ENCODE assay signal across 2 cellular contexts in the genomic region with DNA sequence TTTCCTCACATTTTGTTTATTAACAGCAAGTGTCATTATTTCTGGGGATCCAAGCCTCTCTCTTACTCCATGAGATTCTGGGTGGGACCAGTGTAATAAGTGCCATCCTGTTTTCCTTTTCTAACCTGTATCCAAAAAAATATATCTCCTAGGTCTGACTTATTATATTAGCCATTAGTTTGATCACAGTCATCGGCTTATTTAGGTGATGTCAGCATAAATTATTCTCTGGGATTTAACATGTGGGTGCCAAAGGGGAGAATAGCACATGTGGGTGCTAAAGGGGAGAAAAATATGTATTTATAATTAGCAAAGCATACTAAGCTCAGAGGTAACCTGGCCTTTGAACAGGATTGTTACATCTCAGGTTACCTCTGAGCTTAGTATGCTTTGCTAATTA.
TF ChIP-seq lines count a peak whose summit lies in the region.

No MANE protein-coding gene starts in this region.

TF ChIP-seq in IMR-90, 13 proteins besides CTCF, POLR2A, EP300 and RAD21:
- TF ChIP-seq RFX5 (IDR thresholded peaks at IDR 0.05; ENCODE audit: low read depth, low read length) = no peak
- no peak for TF ChIP-seq NFE2L2 (IDR thresholded peaks at IDR 0.05; ENCODE audit: low read depth, low read length)
- no peak for TF ChIP-seq MAZ (IDR thresholded peaks at IDR 0.05; ENCODE audit: borderline replicate concordance, low read depth, low read length)
- no peak for TF ChIP-seq FOS (IDR thresholded peaks at IDR 0.05; ENCODE audit: low read depth, low read length)
- TF ChIP-seq MAFK (IDR thresholded peaks at IDR 0.05; ENCODE audit: low read depth, low read length) = peak; percentile 77
- TF ChIP-seq RCOR1 (IDR thresholded peaks at IDR 0.05; ENCODE audit: insufficient replicate concordance, low read length) = no peak
- TF ChIP-seq, protein P1, sequence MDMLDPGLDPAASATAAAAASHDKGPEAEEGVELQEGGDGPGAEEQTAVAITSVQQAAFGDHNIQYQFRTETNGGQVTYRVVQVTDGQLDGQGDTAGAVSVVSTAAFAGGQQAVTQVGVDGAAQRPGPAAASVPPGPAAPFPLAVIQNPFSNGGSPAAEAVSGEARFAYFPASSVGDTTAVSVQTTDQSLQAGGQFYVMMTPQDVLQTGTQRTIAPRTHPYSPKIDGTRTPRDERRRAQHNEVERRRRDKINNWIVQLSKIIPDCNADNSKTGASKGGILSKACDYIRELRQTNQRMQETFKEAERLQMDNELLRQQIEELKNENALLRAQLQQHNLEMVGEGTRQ (IDR thresholded peaks at IDR 0.05; ENCODE audit: low read depth, low read length) = no peak
- no peak for TF ChIP-seq MXI1 (IDR thresholded peaks at IDR 0.05; ENCODE audit: borderline replicate concordance, low read depth, low read length)
- TF ChIP-seq BHLHE40 (IDR thresholded peaks at IDR 0.05; ENCODE audit: low read depth, low read length) = no peak

TF ChIP-seq in GM12878, 131 proteins besides CTCF, POLR2A, EP300 and RAD21:
- TF ChIP-seq, protein P2, sequence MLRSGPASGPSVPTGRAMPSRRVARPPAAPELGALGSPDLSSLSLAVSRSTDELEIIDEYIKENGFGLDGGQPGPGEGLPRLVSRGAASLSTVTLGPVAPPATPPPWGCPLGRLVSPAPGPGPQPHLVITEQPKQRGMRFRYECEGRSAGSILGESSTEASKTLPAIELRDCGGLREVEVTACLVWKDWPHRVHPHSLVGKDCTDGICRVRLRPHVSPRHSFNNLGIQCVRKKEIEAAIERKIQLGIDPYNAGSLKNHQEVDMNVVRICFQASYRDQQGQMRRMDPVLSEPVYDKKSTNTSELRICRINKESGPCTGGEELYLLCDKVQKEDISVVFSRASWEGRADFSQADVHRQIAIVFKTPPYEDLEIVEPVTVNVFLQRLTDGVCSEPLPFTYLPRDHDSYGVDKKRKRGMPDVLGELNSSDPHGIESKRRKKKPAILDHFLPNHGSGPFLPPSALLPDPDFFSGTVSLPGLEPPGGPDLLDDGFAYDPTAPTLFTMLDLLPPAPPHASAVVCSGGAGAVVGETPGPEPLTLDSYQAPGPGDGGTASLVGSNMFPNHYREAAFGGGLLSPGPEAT (IDR thresholded peaks at IDR 0.05; ENCODE audit: low read depth) = no peak
